Comparison of ENCODE assay signal across 16 cellular contexts in the genomic region with DNA sequence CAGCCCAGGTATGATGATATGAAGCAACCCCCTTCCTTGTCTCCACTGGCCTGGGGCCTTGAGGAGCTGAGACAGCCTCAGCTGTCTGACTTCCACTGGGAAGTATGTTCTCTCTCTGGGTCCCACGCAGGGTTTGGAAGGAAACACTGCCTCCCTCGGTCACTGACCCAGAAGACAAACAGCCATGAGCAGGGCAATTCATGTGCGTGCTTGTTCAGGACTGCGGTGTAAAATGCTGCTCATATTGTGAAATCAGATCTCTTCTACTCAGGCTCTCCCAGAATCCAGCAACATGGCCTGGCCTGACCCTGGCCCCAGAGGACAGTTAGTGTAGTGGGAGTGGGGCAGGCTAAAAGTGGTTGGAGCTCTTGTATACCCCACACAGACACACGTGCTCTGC.
DNase-seq lines count a peak whose midpoint lies in the region; ATAC-seq and TF ChIP-seq lines count a peak whose summit lies in the region.
"Had no signal": no experiment of that assay in that cellular context is flagged by ENCODE, and none has a peak within 500 bp of the region (broad histone marks: within the 10 kb centered on the region; RNA-seq: fewer than 3 reads in every experiment).

No MANE protein-coding gene starts in this region.

- H3K27ac ChIP-seq in RWPE1 = peak overlapping the region; percentile 82
- H3K27ac ChIP-seq: colonic mucosa had no signal

- POLR2A ChIA-PET in RWPE1 (lab: Yijun Ruan, JAX; ENCODE audit: low non-redundant PET) = interaction anchor here (0.6 kb wide), 1 partner anchor 62 kb away, joined by 5 read pairs; no protein-coding TSS in a partner anchor

- H3K27me3 Mint-ChIP-seq in nephron progenitor cell (ENCODE audit: low read depth, poor library complexity) = peaks cover 11% of the 10 kb centered on the region

- H3K4me1 Mint-ChIP-seq in nephron progenitor cell = peaks cover 64% of the 10 kb centered on the region

- TF ChIP-seq CTCF in AG09319 (IDR thresholded peaks at IDR 0.05; ENCODE audit: low read depth, low read length) = peak; percentile 12
- TF ChIP-seq CTCF in RWPE1 (conservative IDR thresholded peaks at IDR 0.05; ENCODE audit: low read depth) = peak; percentile 66
- TF ChIP-seq CTCF in fibroblast of pulmonary artery (IDR thresholded peaks at IDR 0.05; ENCODE audit: low read length, missing control alignments) = no peak
- TF ChIP-seq CTCF in nephron progenitor cell (IDR thresholded peaks at IDR 0.05) = no peak

- H3K9me3 Mint-ChIP-seq in nephron progenitor cell = no peaks in the 10 kb centered on the region
- H3K9me3 Mint-ChIP-seq: naive B cell had no signal

- no peak overlapping the region for H3K4me3 Mint-ChIP-seq in nephron progenitor cell
- H3K4me3 Mint-ChIP-seq: naive B cell had no signal

- peak; percentile 67 for DNase-seq in AG09319 (ENCODE audit: extremely low read depth, low read depth)
- peak; percentile 74 for DNase-seq in RWPE1 (ENCODE audit: low spot score)
- DNase-seq in fibroblast of pulmonary artery (ENCODE audit: low read depth) = peak; percentile 39
- DNase-seq in nephron progenitor cell = no peak
- DNase-seq in NCI-H2227 (lab: John Stamatoyannopoulos, UW; ENCODE audit: unreplicated experiment) = no peak
- no peak for DNase-seq in activated CD4-positive, CD25-positive, alpha-beta regulatory T cell (lab: John Stamatoyannopoulos, UW)
- DNase-seq: activated CD4-positive, alpha-beta T cell treated with anti-CD3 and anti-CD28 coated beads for 48 hours; activated effector memory CD4-positive, alpha-beta T cell treated with anti-CD3 and anti-CD28 coated beads, Interleukin-2, amount 50 U/mL, for 16 hours; BE2C; colonic mucosa; naive B cell; NCI-H446 treated with DMSO at 0.1 percent for 48 hours; stimulated activated CD4-positive, alpha-beta T cell treated with anti-CD3 and anti-CD28 coated beads, Interleukin-2, amount 100 ng/mL, for 24 hours; stimulated activated naive CD8-positive, alpha-beta T cell treated with anti-CD3 and anti-CD28 coated beads, Interleukin-15, Interleukin-2, amounts not matched to agents 100 U/mL and 50 U/mL, for 24 hours had no signal

- H3K27ac Mint-ChIP-seq in nephron progenitor cell = peak overlapping the region; percentile 99

- no peak overlapping the region for H3K4me3 ChIP-seq in fibroblast of pulmonary artery (replicated peaks; ENCODE audit: low read depth, low read length)
- H3K4me3 ChIP-seq: colonic mucosa had no signal

- CTCF ChIA-PET in RWPE1 (lab: Yijun Ruan, JAX) = interaction anchor here (0.5 to 1.0 kb wide), 4 partner anchors 10 to 784 kb away, joined by 3 read pairs; no protein-coding TSS in a partner anchor

- H3K36me3 Mint-ChIP-seq in nephron progenitor cell (ENCODE audit: low read depth) = no peaks in the 10 kb centered on the region
- H3K36me3 Mint-ChIP-seq: naive B cell had no signal

- ATAC-seq in HG02642 (IDR thresholded peaks at IDR 0.05; ENCODE audit: poor library complexity, unreplicated experiment) = no peak
- ATAC-seq in HG02763 (IDR thresholded peaks at IDR 0.05; ENCODE audit: unreplicated experiment) = no peak
- ATAC-seq: stimulated activated naive CD8-positive, alpha-beta T cell treated with anti-CD3 and anti-CD28 coated beads, Interleukin-15, Interleukin-2, amounts not matched to agents 100 U/mL and 50 U/mL, for 24 hours had no signal

Comparison
In these comparisons a context has a peak if more than half of its experiments do, and no peak if none do; other contexts are left out.
1. DNase-seq: peak in AG09319 (single experiment), RWPE1 (single experiment) and fibroblast of pulmonary artery (single experiment); none in nephron progenitor cell (single experiment), NCI-H2227 (single experiment) and activated CD4-positive, CD25-positive, alpha-beta regulatory T cell (0 of 4).
2. CTCF ChIP-seq: peak in AG09319 (single experiment) and RWPE1 (single experiment); none in fibroblast of pulmonary artery (single experiment) and nephron progenitor cell (single experiment).